ENCODE assay signal across 8 cellular contexts in genomic region chr18:63322908-63323634, GRCh38. TPM values are rescaled to one million over a fixed set of nuclear protein-coding genes. Genes with fewer than 3 reads are reported as not detected.
DNase-seq lines count a peak whose midpoint lies in the region; ATAC-seq and TF ChIP-seq lines count a peak whose summit lies in the region.

No MANE protein-coding gene starts in this region.

- no peaks in the 10 kb centered on the region for H3K9me3 Mint-ChIP-seq in activated CD8-positive, alpha-beta T cell treated with anti-CD3 and anti-CD28 coated beads, Interleukin-2, amount 10 ng/mL, durations not matched to agents 7 days and 5 days (ENCODE audit: insufficient read depth)
- H3K9me3 Mint-ChIP-seq in naive thymus-derived CD8-positive, alpha-beta T cell, result no peaks in the 10 kb centered on the region

- no peak overlapping the region for H3K27ac Mint-ChIP-seq in activated CD8-positive, alpha-beta T cell treated with anti-CD3 and anti-CD28 coated beads, Interleukin-2, amount 10 ng/mL, durations not matched to agents 7 days and 5 days
- peak overlapping the region in 7 of 10 donors; percentile 2 to 81 (median 18) for H3K27ac Mint-ChIP-seq in naive thymus-derived CD8-positive, alpha-beta T cell

- ATAC-seq in activated CD8-positive, alpha-beta T cell treated with anti-CD3 and anti-CD28 coated beads, Interleukin-2, amount 10 ng/mL, durations not matched to agents 7 days and 5 days, result no peak
- ATAC-seq in naive thymus-derived CD8-positive, alpha-beta T cell, result no peak
- no peak for ATAC-seq in HG03439 (IDR thresholded peaks at IDR 0.05; ENCODE audit: unreplicated experiment)

- DNase-seq in Caki2 (ENCODE audit: low read depth) (peak; percentile 52), HPDE6-E6E7 (ENCODE audit: extremely low spot score) (peak; percentile 38), NCI-H82 (lab: John Stamatoyannopoulos, UW) (peak; percentile 81), erythroblast (lab: John Stamatoyannopoulos, UW) (peak; percentile 80 to 81), uterus (peak; percentile 59 to 73)
- DNase-seq in activated CD8-positive, alpha-beta T cell treated with anti-CD3 and anti-CD28 coated beads, Interleukin-2, amount 10 ng/mL, durations not matched to agents 7 days and 5 days, result peak; percentile 75
- DNase-seq in naive thymus-derived CD8-positive, alpha-beta T cell, result peak; percentile 24 to 79 (median 54)

- H3K4me1 ChIP-seq in uterus, result no peaks in the 10 kb centered on the region

- no peak for TF ChIP-seq POLR2A in erythroblast (IDR thresholded peaks at IDR 0.05; ENCODE audit: low read length)
- no peak for TF ChIP-seq POLR2A in uterus (IDR thresholded peaks at IDR 0.05)

- no peaks in the 10 kb centered on the region for H3K36me3 ChIP-seq in uterus

- H3K9me3 ChIP-seq in uterus, result no peaks in the 10 kb centered on the region

- TF ChIP-seq CTCF in uterus (IDR thresholded peaks at IDR 0.05), result peak; percentile 80 to 87 (median 84)

- peaks cover 23% of the 10 kb centered on the region for H3K4me1 Mint-ChIP-seq in activated CD8-positive, alpha-beta T cell treated with anti-CD3 and anti-CD28 coated beads, Interleukin-2, amount 10 ng/mL, durations not matched to agents 7 days and 5 days (ENCODE audit: low read depth)
- H3K4me1 Mint-ChIP-seq in naive thymus-derived CD8-positive, alpha-beta T cell, result peaks cover 12 to 36% (median 21%) of the 10 kb centered on the region in 4 donors

- H3K27me3 ChIP-seq in uterus, result no peaks in the 10 kb centered on the region

- H3K27ac ChIP-seq in uterus, result peak overlapping the region; percentile 89 to 98

- in situ Hi-C loops in Caki2 (cut with HindIII; ENCODE audit: low pct_unique_long_range_greater_than_20kb, low sequenced_read_pairs), result no loop called here

- POLR2A ChIA-PET in activated CD8-positive, alpha-beta T cell treated with anti-CD3 and anti-CD28 coated beads, Interleukin-2, amount 10 ng/mL, durations not matched to agents 7 days and 5 days (lab: Charles Lee), result interaction anchor here (0.7 to 1.3 kb wide), 4 partner anchors 126 to 191 kb away, joined by 3 to 4 read pairs (median 4); no protein-coding TSS in a partner anchor
- POLR2A ChIA-PET in naive thymus-derived CD8-positive, alpha-beta T cell (lab: Charles Lee), result interaction anchor here (0.9 to 1.5 kb wide), 4 partner anchors 167 to 307 kb away, joined by 3 to 7 read pairs (median 4); no protein-coding TSS in a partner anchor

- no peak overlapping the region for H3K4me3 Mint-ChIP-seq in activated CD8-positive, alpha-beta T cell treated with anti-CD3 and anti-CD28 coated beads, Interleukin-2, amount 10 ng/mL, durations not matched to agents 7 days and 5 days
- H3K4me3 Mint-ChIP-seq in naive thymus-derived CD8-positive, alpha-beta T cell, result peak overlapping the region in 1 of 10 donors; percentile 20

- no peak overlapping the region for H3K4me3 ChIP-seq in uterus

- H3K36me3 Mint-ChIP-seq in activated CD8-positive, alpha-beta T cell treated with anti-CD3 and anti-CD28 coated beads, Interleukin-2, amount 10 ng/mL, durations not matched to agents 7 days and 5 days (ENCODE audit: low read depth), result peaks cover 13% of the 10 kb centered on the region
- peaks cover 0 to 8% (median 0%) of the 10 kb centered on the region in 3 donors for H3K36me3 Mint-ChIP-seq in naive thymus-derived CD8-positive, alpha-beta T cell

- H3K27me3 Mint-ChIP-seq in activated CD8-positive, alpha-beta T cell treated with anti-CD3 and anti-CD28 coated beads, Interleukin-2, amount 10 ng/mL, durations not matched to agents 7 days and 5 days (ENCODE audit: low read depth), result no peaks in the 10 kb centered on the region
- H3K27me3 Mint-ChIP-seq in naive thymus-derived CD8-positive, alpha-beta T cell, result no peaks in the 10 kb centered on the region

- CTCF ChIA-PET in activated CD8-positive, alpha-beta T cell treated with anti-CD3 and anti-CD28 coated beads, Interleukin-2, amount 10 ng/mL, durations not matched to agents 7 days and 5 days (lab: Charles Lee), result interaction anchor here (0.7 to 8.0 kb wide), 48 partner anchors 10 to 341 kb away, joined by 3 to 144 read pairs (median 4); no protein-coding TSS in a partner anchor

- intact Hi-C loops in uterus (cut with DNase I; ENCODE audit: low total_unique reads), result loop anchor here (5.0 kb wide), 2 partner anchors 191 to 296 kb away; no protein-coding TSS in a partner anchor

RNA-seq across cellular contexts. Expression of gene BCL2, which starts 3.5 kb away (rescaled TPM):
- total RNA-seq in Caki2 (2014; rRNA removed; shearing (Covaris generic); ENCODE audit: low replicate concordance), result 5.1 and 9.1 TPM in 2 replicates
- total RNA-seq in activated CD8-positive, alpha-beta T cell treated with anti-CD3 and anti-CD28 coated beads, Interleukin-2, amount 10 ng/mL, durations not matched to agents 7 days and 5 days, result 100 to 1,000 TPM; 140 TPM
- total RNA-seq in naive thymus-derived CD8-positive, alpha-beta T cell, result 10 to 100 TPM; 32.9 to 33.1 TPM
- 10 to 100 TPM; 24.3 to 40.2 (median 31.3) TPM for polyA plus RNA-seq in naive thymus-derived CD8-positive, alpha-beta T cell
- total RNA-seq in uterus, result 10 to 100 TPM; 16.1 to 61.1 (median 36.9) TPM

RNA-seq across cellular contexts. Expression of gene KDSR, which starts 43.9 kb away (rescaled TPM):
- 13.0 and 35.6 TPM in 2 replicates for total RNA-seq in Caki2 (2014; rRNA removed; shearing (Covaris generic); ENCODE audit: low replicate concordance)
- total RNA-seq in activated CD8-positive, alpha-beta T cell treated with anti-CD3 and anti-CD28 coated beads, Interleukin-2, amount 10 ng/mL, durations not matched to agents 7 days and 5 days, result 10 to 100 TPM; 38.2 to 38.4 TPM
- total RNA-seq in naive thymus-derived CD8-positive, alpha-beta T cell, result 10 to 100 TPM; 49.1 to 50.6 TPM
- polyA plus RNA-seq in naive thymus-derived CD8-positive, alpha-beta T cell, result 10 to 100 TPM; 55.9 to 66.9 (median 65.4) TPM
- 10 to 100 TPM; 12.6 to 68.6 (median 29.3) TPM for total RNA-seq in uterus
